10 cellular contexts compared by ENCODE assay signal in genomic region chr19:14003279-14004051, GRCh38. TPM values are rescaled to one million over a fixed set of nuclear protein-coding genes. Genes with fewer than 3 reads are reported as not detected.
A peak's percentile ranks its signal among the peaks of the same experiment; 100 is the strongest.
DNase-seq lines count a peak whose midpoint lies in the region; ATAC-seq and TF ChIP-seq lines count a peak whose summit lies in the region.
"Had no signal": no experiment of that assay in that cellular context is flagged by ENCODE, and none has a peak within 500 bp of the region (broad histone marks: within the 10 kb centered on the region; RNA-seq: fewer than 3 reads in every experiment).

No MANE protein-coding gene starts in this region.

- TF ChIP-seq CTCF in Loucy (conservative IDR thresholded peaks at IDR 0.05; ENCODE audit: low read length) = no peak
- TF ChIP-seq CTCF in coronary artery (IDR thresholded peaks at IDR 0.05) = no peak
- no peak for TF ChIP-seq CTCF in natural killer cell (IDR thresholded peaks at IDR 0.05)

- H3K27me3 Mint-ChIP-seq in natural killer cell (ENCODE audit: low read depth in 2 of 2) = no peaks in the 10 kb centered on the region

- H3K27me3 ChIP-seq in ACC112 (ENCODE audit: insufficient read depth, low read length) = no peaks in the 10 kb centered on the region
- no peaks in the 10 kb centered on the region for H3K27me3 ChIP-seq in Loucy (ENCODE audit: insufficient read depth, low read length, poor library complexity, severe bottlenecking)

- H3K4me3 ChIP-seq in ACC112 (ENCODE audit: low read depth, low read length) = no peak overlapping the region
- H3K4me3 ChIP-seq in Loucy (ENCODE audit: low read length, poor library complexity, severe bottlenecking) = peak overlapping the region; percentile 37
- no peak overlapping the region for H3K4me3 ChIP-seq in coronary artery

- H3K36me3 Mint-ChIP-seq in natural killer cell = no peaks in the 10 kb centered on the region

- peaks cover 32 to 48% of the 10 kb centered on the region in 2 donors for H3K4me1 Mint-ChIP-seq in natural killer cell

- peak overlapping the region; percentile 19; the same call in 1 of the 2 replicates for H3K27ac ChIP-seq in ACC112 (ENCODE audit: low read depth, low read length)
- H3K27ac ChIP-seq in coronary artery = peak overlapping the region; percentile 100

- peak overlapping the region; percentile 72 for H3K4me2 ChIP-seq in Loucy (ENCODE audit: low read depth, low read length, poor library complexity, severe bottlenecking)

- DNase-seq in coronary artery (ENCODE audit: low spot score) (no peak), natural killer cell (no peak), NCI-H187 treated with DMSO at 0.1 percent for 48 hours (lab: John Stamatoyannopoulos, UW) (no peak), sciatic nerve (ENCODE audit: low spot score) (no peak)
- DNase-seq: DMS79 treated with DMSO at 0.1 percent for 48 hours, GOT3 had no signal

- no peak overlapping the region for H2AFZ ChIP-seq in ACC112 (ENCODE audit: low read length, unreplicated experiment)
- no peak overlapping the region for H2AFZ ChIP-seq in Loucy (ENCODE audit: low read length)

- H3K79me2 ChIP-seq in ACC112 (ENCODE audit: control insufficient read depth, insufficient read depth, low read length, unreplicated experiment) (peaks cover 9% of the 10 kb centered on the region), Loucy (ENCODE audit: insufficient read depth, low read length) (peaks cover 48% of the 10 kb centered on the region)

- no peaks in the 10 kb centered on the region for H3K9me3 Mint-ChIP-seq in natural killer cell

- H3K9me3 ChIP-seq in Loucy (ENCODE audit: insufficient read depth, low read depth, low read length) = peaks cover 11% of the 10 kb centered on the region; the same call in 1 of the 2 replicates

- peak overlapping the region; percentile 99 for H3K27ac Mint-ChIP-seq in natural killer cell

- no peaks in the 10 kb centered on the region for H3K9me2 ChIP-seq in Loucy (replicated peaks; ENCODE audit: low read depth, low read length)

- ATAC-seq in natural killer cell = no peak
- no peak for ATAC-seq in HG02938 (IDR thresholded peaks at IDR 0.05; ENCODE audit: unreplicated experiment)
- ATAC-seq in GM21619 (IDR thresholded peaks at IDR 0.05; ENCODE audit: unreplicated experiment) = no peak
- ATAC-seq in sciatic nerve = no peak

- H3K4me1 ChIP-seq in ACC112 (ENCODE audit: control insufficient read depth, insufficient read depth, low read length, unreplicated experiment) (peaks cover 7% of the 10 kb centered on the region), Loucy (ENCODE audit: insufficient read depth, low read length, poor library complexity, severe bottlenecking) (peaks cover 46% of the 10 kb centered on the region)

- intact Hi-C loops in natural killer cell (cut with micrococcal nuclease) (no loop called here), sciatic nerve (cut with DNase I) (no loop called here)

- H4K20me1 ChIP-seq in Loucy (ENCODE audit: insufficient read depth, low read length, poor library complexity, severe bottlenecking) = no peaks in the 10 kb centered on the region

- H3F3A ChIP-seq in Loucy (ENCODE audit: low read depth) = peaks cover 17% of the 10 kb centered on the region; the same call in 1 of the 2 replicates

- peak overlapping the region; percentile 61 for H3K9ac ChIP-seq in Loucy (ENCODE audit: low read depth, low read length, poor library complexity, severe bottlenecking)

- H3K4me3 Mint-ChIP-seq in natural killer cell = peak overlapping the region; percentile 73

- H3K36me3 ChIP-seq in ACC112 (ENCODE audit: insufficient read depth, low read length) (peaks cover 9% of the 10 kb centered on the region), Loucy (ENCODE audit: insufficient read depth, low read length) (peaks cover 8% of the 10 kb centered on the region)

RNA-seq across cellular contexts. Expression of gene RFX1, which starts 2.7 kb away (rescaled TPM):
- total RNA-seq in natural killer cell = 10 to 100 TPM; 26.0 to 31.8 (median 30.5) TPM
- total RNA-seq in sciatic nerve = 16.1 TPM

RNA-seq across cellular contexts. Expression of gene RLN3, which starts 24.5 kb away (rescaled TPM):
- total RNA-seq in natural killer cell (not detected), sciatic nerve (not detected)

RNA-seq across cellular contexts. Expression of gene IL27RA, which starts 28.1 kb away (rescaled TPM):
- 10 to 100 TPM; 38.4 to 61.1 (median 58.0) TPM for total RNA-seq in natural killer cell
- 5.7 TPM for total RNA-seq in sciatic nerve

RNA-seq across cellular contexts. Expression of gene DCAF15, which starts 51.2 kb away (rescaled TPM):
- total RNA-seq in natural killer cell (100 to 1,000 TPM; 121 to 149 (median 124) TPM), sciatic nerve (24.7 TPM)

RNA-seq across cellular contexts. Expression of gene PALM3, which starts 58.4 kb away (rescaled TPM):
- not detected for total RNA-seq in natural killer cell
- total RNA-seq in sciatic nerve = 4.5 TPM
